Comparison of ENCODE assay signal across 7 cellular contexts in genomic region chr9:92848740-92849139, GRCh38. TPM values are rescaled to one million over a fixed set of nuclear protein-coding genes. Genes with fewer than 3 reads are reported as not detected.
A peak's percentile ranks its signal among the peaks of the same experiment; 100 is the strongest.
DNase-seq lines count a peak whose midpoint lies in the region; ATAC-seq, FAIRE-seq and TF ChIP-seq lines count a peak whose summit lies in the region.
"Not testable (repeated sequence)": the region's sequence is repeated elsewhere in the genome, so short reads cannot be mapped to it uniquely, and the experiment has no call there.

No MANE protein-coding gene starts in this region.

- H3K27ac ChIP-seq in A549; BLaER1; HEK293 (ENCODE audit: extremely low read depth, low read depth, low read length); endodermal cell (ENCODE audit: low read depth, low read length); liver (ENCODE audit: low read depth in 1 of 2, low read length in 2 of 2): not testable (repeated sequence)

- not testable (repeated sequence) for H3K27ac Mint-ChIP-seq in endodermal cell; endothelial cell (ENCODE audit: unreplicated experiment)

- H3K27me3 ChIP-seq in BLaER1; adipocyte (replicated peaks; ENCODE audit: control insufficient read depth, insufficient read depth, low read length); endodermal cell (ENCODE audit: control insufficient read depth, insufficient read depth, low read length, poor library complexity, severe bottlenecking); liver (ENCODE audit: control insufficient read depth in 4 of 4, insufficient read depth in 4 of 4, low read length in 3 of 4): not testable (repeated sequence)

- H3K4me1 ChIP-seq in A549; BLaER1; HEK293 (ENCODE audit: control insufficient read depth, insufficient read depth, low read length); adipocyte (ENCODE audit: control insufficient read depth, insufficient read depth, low read length); endodermal cell (ENCODE audit: control insufficient read depth, insufficient read depth, low read length); liver (ENCODE audit: control insufficient read depth in 4 of 4, insufficient read depth in 4 of 4, low read length in 3 of 4): not testable (repeated sequence)

- WGBS in A549 (ENCODE audit: missing lambda C conversion rate), result 93% methylated on average over 6 of the region's 6 CpGs
- WGBS in endodermal cell (ENCODE audit: insufficient coverage in 1 of 2, insufficient read length in 1 of 2), 2 experiments, result 90 to 100% methylated on average over 1 to 6 of the region's 6 CpGs
- WGBS in liver, result 96% methylated on average over 6 of the region's 6 CpGs

- H3K9me3 Mint-ChIP-seq in endodermal cell (peaks cover 71% of the 10 kb centered on the region), endothelial cell (ENCODE audit: unreplicated experiment) (peaks cover 27% of the 10 kb centered on the region)

- TF ChIP-seq RAD21 in A549 (conservative IDR thresholded peaks at IDR 0.05 in 1 of 2, IDR thresholded peaks at IDR 0.05 in 1 of 2); liver (IDR thresholded peaks at IDR 0.05): not testable (repeated sequence)

- H3K27me3 Mint-ChIP-seq in endodermal cell (ENCODE audit: insufficient read depth); endothelial cell (ENCODE audit: unreplicated experiment): not testable (repeated sequence)

- H3K9me3 ChIP-seq in A549 (peaks cover 91% of the 10 kb centered on the region), BLaER1 (peaks cover 63% of the 10 kb centered on the region), adipocyte (ENCODE audit: control insufficient read depth, low read length) (peaks cover 91% of the 10 kb centered on the region), endodermal cell (ENCODE audit: control insufficient read depth, low read length) (peaks cover 80% of the 10 kb centered on the region), liver (ENCODE audit: control insufficient read depth in 4 of 4, low read length in 3 of 4) (peaks cover 28 to 70% (median 38%) of the 10 kb centered on the region in 4 donors)
- not testable (repeated sequence) for H3K9me3 ChIP-seq in HEK293 (ENCODE audit: control insufficient read depth, insufficient read depth, low read depth, low read length)

- POLR2A ChIA-PET in A549 (lab: Yijun Ruan, JAX), result not testable (repeated sequence)
- POLR2A ChIA-PET in HEK293 (lab: Yijun Ruan, JAX), result interaction anchor here (0.7 kb wide), 1 partner anchor 539 kb away, joined by 3 read pairs; no protein-coding TSS in a partner anchor

- H3K9ac ChIP-seq in BLaER1; adipocyte (ENCODE audit: low read length); endodermal cell (ENCODE audit: extremely low read depth, low read length, poor library complexity, severe bottlenecking); liver (ENCODE audit: low read depth in 1 of 2, low read length in 2 of 2): not testable (repeated sequence)

- H3K4me3 ChIP-seq in A549; HEK293 (ENCODE audit: low read depth, low read length): not testable (repeated sequence)
- 0 out of 2 replicates have a peak overlapping the region, but pooled peaks have one; percentile 28 for H3K4me3 ChIP-seq in BLaER1
- H3K4me3 ChIP-seq in adipocyte (ENCODE audit: low read length), result peak overlapping the region; percentile 64
- peak overlapping the region; percentile 42 for H3K4me3 ChIP-seq in endodermal cell (ENCODE audit: low read length)
- H3K4me3 ChIP-seq in liver (ENCODE audit: low read depth in 1 of 3, low read length in 3 of 3), result peak overlapping the region in 2 of 3 donors; percentile 11 to 36

- not testable (repeated sequence) for H3K4me2 ChIP-seq in A549, BLaER1

- H3K36me3 ChIP-seq in BLaER1, result peaks cover 86% of the 10 kb centered on the region
- H3K36me3 ChIP-seq in HEK293 (ENCODE audit: control insufficient read depth in 2 of 2, insufficient read depth in 1 of 2, low read length in 2 of 2), result peaks cover 8 to 71% of the 10 kb centered on the region in 2 experiments; a peak in 2 of 3 replicates
- H3K36me3 ChIP-seq in adipocyte (ENCODE audit: control insufficient read depth, insufficient read depth, low read length, severe bottlenecking), result peaks cover 81% of the 10 kb centered on the region
- H3K36me3 ChIP-seq in endodermal cell (ENCODE audit: control insufficient read depth, insufficient read depth, low read length), result peaks cover 74% of the 10 kb centered on the region
- peaks cover 10 to 53% (median 50%) of the 10 kb centered on the region in 4 donors for H3K36me3 ChIP-seq in liver (ENCODE audit: control insufficient read depth in 4 of 4, insufficient read depth in 3 of 4, low read depth in 1 of 4, low read length in 3 of 4)

- DNase-seq in A549 (ENCODE audit: low read depth in 1 of 2, low spot score in 1 of 2); adipocyte (ENCODE audit: low read depth); endodermal cell; endothelial cell (ENCODE audit: low spot score): not testable (repeated sequence)

- H3K36me3 Mint-ChIP-seq in endodermal cell (ENCODE audit: low read depth) (peaks cover 90% of the 10 kb centered on the region), endothelial cell (ENCODE audit: low read depth, unreplicated experiment) (peaks cover 90% of the 10 kb centered on the region)

- H3K4me3 Mint-ChIP-seq in endodermal cell, result not testable (repeated sequence)
- H3K4me3 Mint-ChIP-seq in endothelial cell (ENCODE audit: unreplicated experiment), result peak overlapping the region; percentile 51

- not testable (repeated sequence) for TF ChIP-seq CTCF in A549 (IDR thresholded peaks at IDR 0.05); HEK293 (tag by site-specific recombination; IDR thresholded peaks at IDR 0.05); endodermal cell (conservative IDR thresholded peaks at IDR 0.05); endothelial cell (IDR thresholded peaks at IDR 0.05; ENCODE audit: unreplicated experiment); liver (IDR thresholded peaks at IDR 0.05; ENCODE audit: low read depth, low read length, missing input control)

- FAIRE-seq in A549 (lab: Jason Lieb, UNC), result not testable (repeated sequence)

- H3K4me1 Mint-ChIP-seq in endodermal cell; endothelial cell (ENCODE audit: unreplicated experiment): not testable (repeated sequence)

- CTCF ChIA-PET in A549 (lab: Yijun Ruan, JAX); HEK293 (lab: Yijun Ruan, JAX): not testable (repeated sequence)

- TF ChIP-seq EP300 in A549 (IDR thresholded peaks at IDR 0.05), result not testable (repeated sequence)

- not testable (repeated sequence) for ATAC-seq in A549

- not testable (repeated sequence) for H4K20me1 ChIP-seq in BLaER1

- TF ChIP-seq POLR2A in A549 (IDR thresholded peaks at IDR 0.05; ENCODE audit: low read length), result not testable (repeated sequence)

TF ChIP-seq in A549, 52 proteins besides CTCF, POLR2A, EP300 and RAD21:
- TF ChIP-seq ZC3H11A (IDR thresholded peaks at IDR 0.05), result peak; percentile 59
TF ChIP-seq in A549: peak in this region for 1; not testable (repeated sequence) for 51.

TF ChIP-seq in HEK293, 187 proteins besides CTCF, POLR2A, EP300 and RAD21 (continues in another document):
- TF ChIP-seq ZNF560 (tag by site-specific recombination; IDR thresholded peaks at IDR 0.05; ENCODE audit: borderline replicate concordance) (peak; percentile 63; the same call in 1 of the 2 replicates), ZNF138 (tag by site-specific recombination; IDR thresholded peaks at IDR 0.05; ENCODE audit: borderline replicate concordance) (0 out of 2 replicates have a peak, but pooled peaks have one; percentile 20), ZNF623 (tag by site-specific recombination; IDR thresholded peaks at IDR 0.05) (peak; percentile 62), ZNF654 (tag by site-specific recombination; IDR thresholded peaks at IDR 0.05; ENCODE audit: low read depth) (peak; percentile 29)

RNA-seq across cellular contexts. Expression of gene ZNF484, which starts 29.1 kb away (rescaled TPM):
- 4.8 and 5.6 TPM in 2 replicates for polyA plus RNA-seq in A549 (2011; rRNA removed)
- polyA plus RNA-seq in A549 (2012; cell fraction: cytosol; rRNA removed), result 0.51 and 0.52 TPM in 2 replicates
- 0.32 and 0.64 TPM in 2 replicates for polyA plus RNA-seq in A549 (2012; cell fraction: nucleus; rRNA removed)
- 2.3 to 2.6 TPM (median 2.4 TPM) in 3 replicates for polyA plus RNA-seq in A549 (2017; fragmentation: RNase III; extraction: RNeasy Plus Mini Kit Qiagen cat#74134 plus additional on column Dnase treatment)
- polyA minus RNA-seq in A549 (2011; rRNA and poly(A)+ RNA removed), result 7.3 and 9.4 TPM in 2 replicates
- 10 to 100 TPM in 1 of 2 donors, 1 to 10 TPM in 1; 9.3 to 17.7 TPM for total RNA-seq in endodermal cell
- 10.3 TPM for polyA plus RNA-seq in endodermal cell (2013, experiment 1 of 2)
- polyA plus RNA-seq in endodermal cell (2013, experiment 2 of 2), result 12.3 TPM
- 12.4 TPM for total RNA-seq in endothelial cell (ENCODE audit: unreplicated experiment)
- 1 to 10 TPM; 6.3 to 7.2 TPM for total RNA-seq in liver
- 1 to 10 TPM in 1 of 2 donors, under 1 TPM in 1; 0.83 to 1.1 TPM for polyA plus RNA-seq in liver
